Comparison of ENCODE assay signal across 23 cellular contexts in the genomic region with DNA sequence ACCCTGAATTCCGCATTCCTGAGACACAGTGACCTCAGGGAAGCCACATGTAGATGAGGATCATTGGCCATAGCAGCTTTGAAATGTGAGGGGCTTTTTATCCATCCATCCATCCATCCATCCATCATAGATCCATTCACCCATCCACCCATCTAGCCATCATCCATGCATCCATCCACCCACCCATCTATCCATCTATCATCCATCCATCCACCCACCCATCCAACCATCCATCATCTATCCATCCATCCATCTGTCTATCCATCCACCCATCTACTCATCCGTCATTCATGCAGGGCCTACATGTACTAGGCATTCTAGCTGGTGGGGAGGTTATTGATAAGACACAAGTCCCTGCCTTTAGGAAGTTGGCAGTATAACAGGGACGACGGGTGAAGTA. TPM values are rescaled to one million over a fixed set of nuclear protein-coding genes. Genes with fewer than 3 reads are reported as not detected.
"Had no signal": no experiment of that assay in that cellular context is flagged by ENCODE, and none has a peak within 500 bp of the region (broad histone marks: within the 10 kb centered on the region; RNA-seq: fewer than 3 reads in every experiment).

No MANE protein-coding gene starts in this region.

- H3K27me3 Mint-ChIP-seq: activated CD4-positive, alpha-beta memory T cell treated with anti-CD3 and anti-CD28 coated beads for 36 hours; activated T-cell treated with anti-CD3 and anti-CD28 coated beads, Interleukin-2, amount 50 U/mL, for 24 hours had no signal

- FAIRE-seq: colon, frontal cortex, keratinocyte had no signal

- H3K4me3 Mint-ChIP-seq: activated CD4-positive, alpha-beta memory T cell treated with anti-CD3 and anti-CD28 coated beads for 36 hours; activated CD4-positive, alpha-beta T cell treated with anti-CD3 and anti-CD28 coated beads for 36 hours; activated naive CD4-positive, alpha-beta T cell treated with anti-CD3 and anti-CD28 coated beads, Interleukin-2, amount 50 U/mL, for 24 hours; activated T-cell treated with anti-CD3 and anti-CD28 coated beads, Interleukin-2, amount 50 U/mL, for 24 hours; neural crest cell; T-helper 1 cell treated with Interleukin-12 subunit alpha and Interleukin-12 subunit beta and Interleukin-4 antibody, amounts not matched to agents 30 μg/mL and 1 μg/mL, for 36 hours had no signal

- H3K27ac ChIP-seq: WERI-Rb-1 had no signal

- H3K36me3 Mint-ChIP-seq: activated CD4-positive, alpha-beta memory T cell treated with anti-CD3 and anti-CD28 coated beads for 36 hours had no signal

- H3K4me1 ChIP-seq: adrenal gland had no signal

- H3K9me3 Mint-ChIP-seq: activated CD4-positive, alpha-beta memory T cell treated with anti-CD3 and anti-CD28 coated beads for 36 hours; activated naive CD4-positive, alpha-beta T cell treated with anti-CD3 and anti-CD28 coated beads, Interleukin-2, amount 50 U/mL, for 24 hours; activated T-cell treated with anti-CD3 and anti-CD28 coated beads, Interleukin-2, amount 50 U/mL, for 24 hours; T-helper 1 cell treated with Interleukin-12 subunit alpha and Interleukin-12 subunit beta and Interleukin-4 antibody, amounts not matched to agents 30 μg/mL and 1 μg/mL, for 36 hours had no signal

- H3K4me3 ChIP-seq: adrenal gland, ovary, skin epidermis, upper lobe of right lung had no signal

- H3K27ac Mint-ChIP-seq: activated CD4-positive, alpha-beta memory T cell treated with anti-CD3 and anti-CD28 coated beads for 36 hours; activated CD4-positive, alpha-beta T cell treated with anti-CD3 and anti-CD28 coated beads for 36 hours; activated naive CD4-positive, alpha-beta T cell treated with anti-CD3 and anti-CD28 coated beads, Interleukin-2, amount 50 U/mL, for 24 hours; activated T-cell treated with anti-CD3 and anti-CD28 coated beads, Interleukin-2, amount 50 U/mL, for 24 hours; T-helper 1 cell treated with Interleukin-12 subunit alpha and Interleukin-12 subunit beta and Interleukin-4 antibody, amounts not matched to agents 30 μg/mL and 1 μg/mL, for 36 hours had no signal

- H3K36me3 ChIP-seq: adrenal gland, ovary, upper lobe of right lung, WERI-Rb-1 had no signal

- DNase-seq: activated CD4-positive, alpha-beta memory T cell treated with anti-CD3 and anti-CD28 coated beads for 36 hours; activated CD4-positive, alpha-beta T cell treated with anti-CD3 and anti-CD28 coated beads for 36 hours; activated effector memory CD4-positive, alpha-beta T cell treated with Interleukin-2 at 50 U/mL for 16 hours; activated T-cell treated with anti-CD3 and anti-CD28 coated beads, Interleukin-2, amount 50 U/mL, for 24 hours; hippocampal formation; stimulated activated CD4-positive, alpha-beta T cell treated with anti-CD3 and anti-CD28 coated beads, Interleukin-15, amount 100 ng/mL, for 24 hours; stimulated activated CD4-positive, alpha-beta T cell treated with anti-CD3 and anti-CD28 coated beads, Interleukin-4, amount 100 ng/mL, for 1 hour; stimulated activated naive CD4-positive, alpha-beta T cell; upper lobe of right lung; WERI-Rb-1 had no signal

- H3K9me3 ChIP-seq: adrenal gland, ovary, upper lobe of right lung had no signal

- H3K27me3 ChIP-seq: adrenal gland, ovary, upper lobe of right lung had no signal

- H3K4me1 Mint-ChIP-seq: activated CD4-positive, alpha-beta T cell treated with anti-CD3 and anti-CD28 coated beads for 36 hours; activated naive CD4-positive, alpha-beta T cell treated with anti-CD3 and anti-CD28 coated beads, Interleukin-2, amount 50 U/mL, for 24 hours; neural crest cell had no signal

RNA-seq across cellular contexts. Expression of gene CEBPE, which starts 27.9 kb away (rescaled TPM):
- total RNA-seq: cardiac septum, frontal cortex, left lobe of liver, lung microvascular endothelial cell, neural crest cell, ovary, renal cortical epithelial cell, upper lobe of right lung had no signal
- polyA plus RNA-seq: keratinocyte had no signal

RNA-seq across cellular contexts. Expression of gene SLC7A8, which starts 36.5 kb away (rescaled TPM):
- total RNA-seq: lung microvascular endothelial cell had no signal

RNA-seq across cellular contexts. Expression of gene CIROP, which starts 42.2 kb away (rescaled TPM):
- total RNA-seq: activated CD4-positive, alpha-beta memory T cell treated with anti-CD3 and anti-CD28 coated beads for 36 hours; activated CD4-positive, alpha-beta T cell treated with anti-CD3 and anti-CD28 coated beads for 36 hours; adrenal gland; cardiac septum; frontal cortex; left lobe of liver; lung microvascular endothelial cell; neural crest cell; ovary; renal cortical epithelial cell; upper lobe of right lung had no signal
- polyA plus RNA-seq: adrenal gland, keratinocyte, ovary had no signal
